ENCODE assay signal across 24 cellular contexts in the genomic region with DNA sequence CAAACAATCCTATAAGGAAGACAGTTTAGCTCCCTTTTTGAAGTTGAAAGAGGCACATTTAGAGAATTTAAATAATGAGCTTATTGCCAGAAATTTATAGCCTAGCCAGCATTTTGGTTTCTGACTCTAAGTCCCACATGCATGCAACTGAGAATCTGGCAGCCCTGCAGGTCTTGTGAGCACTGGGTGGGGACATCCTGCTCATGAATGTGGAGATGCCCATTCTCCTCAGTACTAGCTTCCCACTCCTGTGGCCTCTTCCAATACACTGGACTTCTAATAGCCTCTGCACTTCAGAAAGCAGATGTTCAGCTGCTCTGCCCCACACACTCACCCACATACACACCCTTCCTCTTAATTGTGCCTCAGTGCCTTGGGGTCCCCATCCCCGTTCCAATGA.
"Had no signal": no experiment of that assay in that cellular context is flagged by ENCODE, and none has a peak within 500 bp of the region (broad histone marks: within the 10 kb centered on the region; RNA-seq: fewer than 3 reads in every experiment).

No MANE protein-coding gene starts in this region.

- H3K4me1 ChIP-seq: esophagus squamous epithelium, foreskin keratinocyte, spleen, stomach, transverse colon, uterus had no signal

- DNase-seq: dorsolateral prefrontal cortex; effector memory CD8-positive, alpha-beta T cell; esophagus squamous epithelium; foreskin keratinocyte; head of caudate nucleus; left colon; left ventricle myocardium superior; mesenchymal stem cell; naive B cell; posterior cingulate gyrus; spleen; stimulated activated CD4-positive, alpha-beta T cell treated with anti-CD3 and anti-CD28 coated beads, Interleukin-15, amount 100 ng/mL, for 24 hours; stimulated activated CD4-positive, alpha-beta T cell treated with anti-CD3 and anti-CD28 coated beads, Interleukin-1b, Interleukin-23, amount 100 ng/mL, for 48 hours; stimulated activated CD4-positive, alpha-beta T cell treated with anti-CD3 and anti-CD28 coated beads, Interleukin-4, amount 100 ng/mL, for 24 hours; stimulated activated naive B cell treated with anti-CD40 and anti-IgM and Interleukin-4, amounts not matched to agents 10 μg/mL and 1 μg/mL and 100 μg/mL, for 72 hours; stomach; substantia nigra; transverse colon; uterus had no signal

- ATAC-seq: effector memory CD8-positive, alpha-beta T cell; foreskin keratinocyte; left colon; left ventricle myocardium superior; sciatic nerve; stimulated activated naive B cell treated with anti-CD40 and anti-IgM and Interleukin-4, amounts not matched to agents 10 μg/mL and 1 μg/mL and 100 μg/mL, for 72 hours had no signal

- H2AFZ ChIP-seq: hepatocyte had no signal

- H3K9me3 ChIP-seq: esophagus squamous epithelium, spleen, stomach, thoracic aorta, transverse colon, uterus had no signal

- H3K4me3 ChIP-seq: coronary artery, dorsolateral prefrontal cortex, esophagus squamous epithelium, hepatocyte, lung, spleen, stomach, thoracic aorta, transverse colon, uterus had no signal

- H3K4me2 ChIP-seq: hepatocyte had no signal

- H3K36me3 ChIP-seq: esophagus squamous epithelium, spleen, stomach, thoracic aorta, transverse colon, uterus had no signal

- H3K27ac ChIP-seq: coronary artery, dorsolateral prefrontal cortex, esophagus squamous epithelium, foreskin keratinocyte, hepatocyte, spleen, stomach, thoracic aorta, transverse colon, uterus had no signal

- H3K79me2 ChIP-seq: hepatocyte had no signal

- H3K27me3 ChIP-seq: hepatocyte, spleen, stomach, transverse colon, uterus had no signal
